ENCODE assay signal across 2 cellular contexts in the genomic region with DNA sequence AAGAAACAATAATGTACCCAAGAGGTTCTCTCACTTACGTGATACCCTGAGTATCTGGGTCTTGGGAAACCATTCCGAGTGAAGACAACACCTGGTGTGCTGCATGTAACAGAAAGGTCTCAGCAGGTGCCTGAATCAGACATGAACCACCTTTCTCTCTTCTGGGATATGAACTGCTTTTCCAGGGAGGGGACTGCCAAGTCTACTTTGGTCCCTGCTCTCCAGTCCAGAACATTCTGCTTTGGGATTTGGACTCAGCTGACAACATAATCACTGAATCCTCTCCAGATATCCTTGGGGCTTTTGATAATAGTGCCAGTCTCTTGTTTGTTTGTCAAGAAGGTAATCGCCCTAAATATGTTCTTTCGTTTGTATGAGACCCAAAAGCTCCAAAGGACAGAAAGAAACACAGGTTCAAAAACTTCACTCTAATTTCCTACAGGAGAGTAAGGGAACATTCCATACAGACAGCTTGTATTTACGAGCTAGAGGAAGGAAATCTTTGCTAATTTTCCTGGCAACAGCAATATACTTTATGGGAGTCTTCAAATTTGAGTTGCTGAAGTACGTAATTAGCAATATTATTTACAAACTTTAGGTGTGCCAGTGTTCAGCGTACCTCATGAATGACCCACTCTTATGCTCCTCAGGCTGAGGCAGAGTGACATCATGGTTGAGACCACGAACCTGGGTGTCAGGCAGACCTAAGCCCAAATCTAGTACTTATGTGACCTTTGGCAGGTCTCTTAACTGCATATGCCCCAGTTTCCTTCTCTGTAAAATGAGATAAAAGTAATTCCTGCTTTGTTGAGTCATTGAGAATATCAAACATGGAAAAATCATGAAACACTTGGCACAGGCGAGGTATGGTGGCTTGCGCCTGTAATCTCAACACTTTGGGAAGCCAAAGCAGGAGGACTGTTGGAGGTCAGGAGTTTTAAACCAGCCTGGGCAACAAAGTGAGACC.
TF ChIP-seq lines count a peak whose summit lies in the region.

No MANE protein-coding gene starts in this region.

TF ChIP-seq in liver, 16 proteins besides CTCF, POLR2A, EP300 and RAD21:
- TF ChIP-seq YY1 (IDR thresholded peaks at IDR 0.05) (peak; percentile 16), FOXA1 (IDR thresholded peaks at IDR 0.05) (no peak), HNF4A (conservative IDR thresholded peaks at IDR 0.05) (peak; percentile 85 to 90), EGR1 (IDR thresholded peaks at IDR 0.05; ENCODE audit: low read depth in 2 of 2) (no peak), NR2F2 (IDR thresholded peaks at IDR 0.05) (no peak), JUND (IDR thresholded peaks at IDR 0.05) (peak in 1 of 2 donors; percentile 54), SP1 (IDR thresholded peaks at IDR 0.05) (peak; percentile 35), RXRA (IDR thresholded peaks at IDR 0.05) (peak; percentile 24 to 58), GABPA (IDR thresholded peaks at IDR 0.05 in 1 of 2, conservative IDR thresholded peaks at IDR 0.05 in 1 of 2) (no peak), HNF4G (IDR thresholded peaks at IDR 0.05) (peak; percentile 59), TAF1 (conservative IDR thresholded peaks at IDR 0.05) (no peak), FOXA2 (IDR thresholded peaks at IDR 0.05) (no peak)
- TF ChIP-seq, protein P1, sequence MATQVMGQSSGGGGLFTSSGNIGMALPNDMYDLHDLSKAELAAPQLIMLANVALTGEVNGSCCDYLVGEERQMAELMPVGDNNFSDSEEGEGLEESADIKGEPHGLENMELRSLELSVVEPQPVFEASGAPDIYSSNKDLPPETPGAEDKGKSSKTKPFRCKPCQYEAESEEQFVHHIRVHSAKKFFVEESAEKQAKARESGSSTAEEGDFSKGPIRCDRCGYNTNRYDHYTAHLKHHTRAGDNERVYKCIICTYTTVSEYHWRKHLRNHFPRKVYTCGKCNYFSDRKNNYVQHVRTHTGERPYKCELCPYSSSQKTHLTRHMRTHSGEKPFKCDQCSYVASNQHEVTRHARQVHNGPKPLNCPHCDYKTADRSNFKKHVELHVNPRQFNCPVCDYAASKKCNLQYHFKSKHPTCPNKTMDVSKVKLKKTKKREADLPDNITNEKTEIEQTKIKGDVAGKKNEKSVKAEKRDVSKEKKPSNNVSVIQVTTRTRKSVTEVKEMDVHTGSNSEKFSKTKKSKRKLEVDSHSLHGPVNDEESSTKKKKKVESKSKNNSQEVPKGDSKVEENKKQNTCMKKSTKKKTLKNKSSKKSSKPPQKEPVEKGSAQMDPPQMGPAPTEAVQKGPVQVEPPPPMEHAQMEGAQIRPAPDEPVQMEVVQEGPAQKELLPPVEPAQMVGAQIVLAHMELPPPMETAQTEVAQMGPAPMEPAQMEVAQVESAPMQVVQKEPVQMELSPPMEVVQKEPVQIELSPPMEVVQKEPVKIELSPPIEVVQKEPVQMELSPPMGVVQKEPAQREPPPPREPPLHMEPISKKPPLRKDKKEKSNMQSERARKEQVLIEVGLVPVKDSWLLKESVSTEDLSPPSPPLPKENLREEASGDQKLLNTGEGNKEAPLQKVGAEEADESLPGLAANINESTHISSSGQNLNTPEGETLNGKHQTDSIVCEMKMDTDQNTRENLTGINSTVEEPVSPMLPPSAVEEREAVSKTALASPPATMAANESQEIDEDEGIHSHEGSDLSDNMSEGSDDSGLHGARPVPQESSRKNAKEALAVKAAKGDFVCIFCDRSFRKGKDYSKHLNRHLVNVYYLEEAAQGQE (IDR thresholded peaks at IDR 0.05): peak; percentile 51
- TF ChIP-seq, protein P2, sequence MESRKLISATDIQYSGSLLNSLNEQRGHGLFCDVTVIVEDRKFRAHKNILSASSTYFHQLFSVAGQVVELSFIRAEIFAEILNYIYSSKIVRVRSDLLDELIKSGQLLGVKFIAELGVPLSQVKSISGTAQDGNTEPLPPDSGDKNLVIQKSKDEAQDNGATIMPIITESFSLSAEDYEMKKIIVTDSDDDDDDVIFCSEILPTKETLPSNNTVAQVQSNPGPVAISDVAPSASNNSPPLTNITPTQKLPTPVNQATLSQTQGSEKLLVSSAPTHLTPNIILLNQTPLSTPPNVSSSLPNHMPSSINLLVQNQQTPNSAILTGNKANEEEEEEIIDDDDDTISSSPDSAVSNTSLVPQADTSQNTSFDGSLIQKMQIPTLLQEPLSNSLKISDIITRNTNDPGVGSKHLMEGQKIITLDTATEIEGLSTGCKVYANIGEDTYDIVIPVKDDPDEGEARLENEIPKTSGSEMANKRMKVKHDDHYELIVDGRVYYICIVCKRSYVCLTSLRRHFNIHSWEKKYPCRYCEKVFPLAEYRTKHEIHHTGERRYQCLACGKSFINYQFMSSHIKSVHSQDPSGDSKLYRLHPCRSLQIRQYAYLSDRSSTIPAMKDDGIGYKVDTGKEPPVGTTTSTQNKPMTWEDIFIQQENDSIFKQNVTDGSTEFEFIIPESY (IDR thresholded peaks at IDR 0.05): no peak
- TF ChIP-seq, protein P3, sequence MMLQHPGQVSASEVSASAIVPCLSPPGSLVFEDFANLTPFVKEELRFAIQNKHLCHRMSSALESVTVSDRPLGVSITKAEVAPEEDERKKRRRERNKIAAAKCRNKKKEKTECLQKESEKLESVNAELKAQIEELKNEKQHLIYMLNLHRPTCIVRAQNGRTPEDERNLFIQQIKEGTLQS (IDR thresholded peaks at IDR 0.05): peak; percentile 14
- TF ChIP-seq, protein P4, sequence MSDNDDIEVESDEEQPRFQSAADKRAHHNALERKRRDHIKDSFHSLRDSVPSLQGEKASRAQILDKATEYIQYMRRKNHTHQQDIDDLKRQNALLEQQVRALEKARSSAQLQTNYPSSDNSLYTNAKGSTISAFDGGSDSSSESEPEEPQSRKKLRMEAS (IDR thresholded peaks at IDR 0.05): peak; percentile 20

TF ChIP-seq in HepG2, 621 proteins besides CTCF, POLR2A, EP300 and RAD21:
- no peak for TF ChIP-seq PHB2 (IDR thresholded peaks at IDR 0.05; ENCODE audit: partially characterized antibody)
- no peak for TF ChIP-seq NCOA5 (CRISPR knock-in tag; IDR thresholded peaks at IDR 0.05)
- TF ChIP-seq STAT5B (CRISPR knock-in tag; IDR thresholded peaks at IDR 0.05): no peak
- TF ChIP-seq AHDC1 (CRISPR knock-in tag; IDR thresholded peaks at IDR 0.05; ENCODE audit: borderline replicate concordance): no peak
- TF ChIP-seq ZMYM4 (CRISPR knock-in tag; IDR thresholded peaks at IDR 0.05): no peak
- no peak for TF ChIP-seq CCAR2 (optimal IDR thresholded peaks at IDR 0.05; ENCODE audit: low read depth, low read length)
- no peak for TF ChIP-seq NR2F2 (IDR thresholded peaks at IDR 0.05; ENCODE audit: borderline replicate concordance, low read depth)
- no peak for TF ChIP-seq ZKSCAN8 (CRISPR knock-in tag; IDR thresholded peaks at IDR 0.05; ENCODE audit: borderline replicate concordance)
- no peak for TF ChIP-seq PCBP2 (optimal IDR thresholded peaks at IDR 0.05; ENCODE audit: low read depth, low read length, poor library complexity, severe bottlenecking)
- no peak for TF ChIP-seq PHF20 (CRISPR knock-in tag; IDR thresholded peaks at IDR 0.05)
- no peak for TF ChIP-seq ZNF546 (CRISPR knock-in tag; conservative IDR thresholded peaks at IDR 0.05)
- no peak for TF ChIP-seq ZMYM2 (CRISPR knock-in tag; IDR thresholded peaks at IDR 0.05)
- no peak for TF ChIP-seq KAT7 (CRISPR knock-in tag; IDR thresholded peaks at IDR 0.05; ENCODE audit: borderline replicate concordance)
- TF ChIP-seq ZNF562 (CRISPR knock-in tag; IDR thresholded peaks at IDR 0.05; ENCODE audit: borderline replicate concordance): no peak
